ENCODE assay signal across 24 cellular contexts in the genomic region with DNA sequence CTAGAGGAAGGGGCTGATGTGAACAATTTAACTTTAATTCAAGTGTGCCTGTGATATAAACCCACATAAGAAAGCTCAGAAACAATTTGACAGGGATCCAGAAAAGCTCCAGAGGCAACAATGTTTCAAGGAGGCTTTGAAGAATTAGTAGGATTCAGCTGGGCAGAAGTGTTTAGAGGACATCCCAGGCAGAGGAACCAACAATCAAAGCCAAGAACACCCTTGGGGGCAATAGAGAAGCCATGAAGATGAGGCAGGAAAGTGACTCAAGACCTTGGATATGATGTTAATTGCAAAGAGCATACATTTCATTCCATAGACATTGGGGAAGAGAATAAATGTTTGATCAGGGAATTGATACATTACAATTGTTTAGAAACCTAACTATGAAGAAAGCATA.
"Had no signal": no experiment of that assay in that cellular context is flagged by ENCODE, and none has a peak within 500 bp of the region (broad histone marks: within the 10 kb centered on the region; RNA-seq: fewer than 3 reads in every experiment).

No MANE protein-coding gene starts in this region.

- DNase-seq: activated CD4-positive, alpha-beta memory T cell treated with anti-CD3 and anti-CD28 coated beads for 36 hours; activated CD4-positive, alpha-beta T cell treated with anti-CD3 and anti-CD28 coated beads, Interleukin-2, amount 10 ng/mL, durations not matched to agents 7 days and 5 days; activated CD4-positive, CD25-positive, alpha-beta regulatory T cell; activated CD8-positive, alpha-beta memory T cell treated with anti-CD3 and anti-CD28 coated beads for 24 hours; activated effector memory CD4-positive, alpha-beta T cell treated with anti-CD3 and anti-CD28 coated beads, Interleukin-2, amount 50 U/mL, for 16 hours; activated naive CD4-positive, alpha-beta T cell treated with anti-CD3 and anti-CD28 coated beads for 36 hours; activated T-cell treated with anti-CD3 and anti-CD28 coated beads, Interleukin-2, amount 50 U/mL, for 4 hours; amygdala; brain microvascular endothelial cell; MM.1S; NCI-H1105; NCI-H1436; NCI-H187; NCI-H2081; NCI-H510A treated with DMSO at 0.1 percent for 48 hours; Peyer's patch; Right ventricle myocardium superior; SJCRH30; SK-N-SH; T-helper 1 cell had no signal

- H3K27me3 Mint-ChIP-seq: activated CD4-positive, alpha-beta memory T cell treated with anti-CD3 and anti-CD28 coated beads for 36 hours; activated CD4-positive, alpha-beta T cell treated with anti-CD3 and anti-CD28 coated beads, Interleukin-2, amount 10 ng/mL, durations not matched to agents 7 days and 5 days; activated naive CD8-positive, alpha-beta T cell had no signal

- H3K4me2 ChIP-seq: SK-N-SH had no signal

- H3K27ac ChIP-seq: brain microvascular endothelial cell, cardiac muscle cell, Peyer's patch, RWPE1, SJCRH30, VCaP had no signal

- H3K9ac ChIP-seq: SK-N-SH had no signal

- H3K9me3 ChIP-seq: Peyer's patch, SJCRH30, SK-N-SH had no signal

- H3K4me3 Mint-ChIP-seq: activated CD4-positive, alpha-beta memory T cell treated with anti-CD3 and anti-CD28 coated beads for 36 hours; activated CD4-positive, alpha-beta T cell treated with anti-CD3 and anti-CD28 coated beads, Interleukin-2, amount 10 ng/mL, durations not matched to agents 7 days and 5 days; activated naive CD4-positive, alpha-beta T cell treated with anti-CD3 and anti-CD28 coated beads for 36 hours; activated naive CD8-positive, alpha-beta T cell; activated T-cell treated with anti-CD3 and anti-CD28 coated beads, Interleukin-2, amount 50 U/mL, for 4 hours had no signal

- ATAC-seq: activated T-cell treated with anti-CD3 and anti-CD28 coated beads, Interleukin-2, amount 50 U/mL, for 4 hours had no signal

- H3K9me3 Mint-ChIP-seq: activated T-cell treated with anti-CD3 and anti-CD28 coated beads, Interleukin-2, amount 50 U/mL, for 4 hours had no signal

- H3K36me3 ChIP-seq: brain microvascular endothelial cell, cardiac muscle cell, Peyer's patch, SJCRH30 had no signal

- H3K4me1 ChIP-seq: Peyer's patch had no signal

- H3K9me2 ChIP-seq: SK-N-SH had no signal

- H3K27me3 ChIP-seq: brain microvascular endothelial cell, cardiac muscle cell, Peyer's patch, SJCRH30 had no signal

- H3K27ac Mint-ChIP-seq: activated CD4-positive, alpha-beta memory T cell treated with anti-CD3 and anti-CD28 coated beads for 36 hours; activated CD4-positive, alpha-beta T cell treated with anti-CD3 and anti-CD28 coated beads, Interleukin-2, amount 10 ng/mL, durations not matched to agents 7 days and 5 days; activated naive CD4-positive, alpha-beta T cell treated with anti-CD3 and anti-CD28 coated beads for 36 hours; activated naive CD8-positive, alpha-beta T cell had no signal

- H3K36me3 Mint-ChIP-seq: activated CD4-positive, alpha-beta memory T cell treated with anti-CD3 and anti-CD28 coated beads for 36 hours had no signal

- H3K4me3 ChIP-seq: cardiac muscle cell, Peyer's patch, SJCRH30 had no signal
